Comparison of ENCODE assay signal across 11 cellular contexts in the genomic region with DNA sequence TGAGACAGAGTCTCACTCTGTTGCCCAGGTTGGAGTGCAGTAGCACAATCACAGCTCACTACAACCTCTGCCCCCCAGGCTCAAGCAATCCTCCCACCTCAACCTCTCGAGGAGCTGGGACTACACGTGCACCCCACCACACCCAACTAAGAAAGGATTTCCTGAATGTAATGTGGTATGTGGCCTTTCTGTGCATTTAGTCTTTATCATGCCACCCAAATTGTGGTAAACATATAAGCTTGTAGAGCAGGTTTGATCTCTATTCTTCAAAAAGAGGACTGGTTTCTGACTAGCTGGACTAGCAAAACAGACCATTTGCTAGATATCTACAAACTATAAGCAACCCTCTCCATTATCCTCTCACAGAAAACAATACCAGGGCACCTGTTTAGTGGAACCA. TPM values are rescaled to one million over a fixed set of nuclear protein-coding genes. Genes with fewer than 3 reads are reported as not detected.
A peak's percentile ranks its signal among the peaks of the same experiment; 100 is the strongest.
DNase-seq lines count a peak whose midpoint lies in the region; ATAC-seq and TF ChIP-seq lines count a peak whose summit lies in the region.
"Had no signal": no experiment of that assay in that cellular context is flagged by ENCODE, and none has a peak within 500 bp of the region (broad histone marks: within the 10 kb centered on the region; RNA-seq: fewer than 3 reads in every experiment).

No MANE protein-coding gene starts in this region.

- dilution Hi-C loops in mammary epithelial cell (cut with HindIII; ENCODE audit: low sequenced_read_pairs): no loop called here

- H3K27me3 ChIP-seq in Loucy (ENCODE audit: insufficient read depth, low read length, poor library complexity, severe bottlenecking): no peaks in the 10 kb centered on the region
- H3K27me3 ChIP-seq in mammary epithelial cell (ENCODE audit: insufficient read depth, low read length): no peaks in the 10 kb centered on the region
- no peaks in the 10 kb centered on the region for H3K27me3 ChIP-seq in osteoblast (ENCODE audit: insufficient read depth, low read length)
- no peaks in the 10 kb centered on the region for H3K27me3 ChIP-seq in tibial nerve

- H3K4me2 ChIP-seq in Loucy (ENCODE audit: low read depth, low read length, poor library complexity, severe bottlenecking) (peak overlapping the region; percentile 57), mammary epithelial cell (ENCODE audit: insufficient read depth, low read depth, low read length) (peak overlapping the region; percentile 57), osteoblast (ENCODE audit: insufficient read depth, low read length) (peak overlapping the region; percentile 49)

- DNase-seq in DMS153 (lab: John Stamatoyannopoulos, UW): peak; percentile 7
- no peak for DNase-seq in DMS153 treated with DMSO at 0.1 percent for 48 hours (lab: John Stamatoyannopoulos, UW; ENCODE audit: unreplicated experiment)
- no peak for DNase-seq in mammary epithelial cell
- no peak for DNase-seq in osteoblast (ENCODE audit: insufficient read length, low spot score, missing footprints)
- no peak for DNase-seq in tibial nerve (ENCODE audit: low spot score in 2 of 2)
- DNase-seq: NCI-H1092, T1000 had no signal

- H3K4me3 ChIP-seq in Loucy (ENCODE audit: low read length, poor library complexity, severe bottlenecking) (peak overlapping the region; percentile 27), mammary epithelial cell (replicated peaks in 1 of 3; ENCODE audit: insufficient read depth in 1 of 3, low read depth in 2 of 3, low read length in 3 of 3) (no peak overlapping the region), osteoblast (ENCODE audit: insufficient read depth, low read length) (no peak overlapping the region), tibial nerve (no peak overlapping the region)

- H3K9me3 ChIP-seq in Loucy (ENCODE audit: insufficient read depth, low read depth, low read length): no peaks in the 10 kb centered on the region
- no peaks in the 10 kb centered on the region for H3K9me3 ChIP-seq in mammary epithelial cell (replicated peaks; ENCODE audit: insufficient read depth, low read length)
- no peaks in the 10 kb centered on the region for H3K9me3 ChIP-seq in osteoblast (ENCODE audit: low read depth, low read length)
- H3K9me3 ChIP-seq in tibial nerve: no peaks in the 10 kb centered on the region

- H3K27ac ChIP-seq in mammary epithelial cell (ENCODE audit: insufficient read depth, low read depth, low read length) (peak overlapping the region; percentile 46), osteoblast (ENCODE audit: low read depth, low read length) (peak overlapping the region; percentile 98), tibial nerve (no peak overlapping the region)
- H3K27ac ChIP-seq: 22Rv1 had no signal

- no peak for TF ChIP-seq POLR2A in tibial nerve (IDR thresholded peaks at IDR 0.05)

- H3K9ac ChIP-seq in Loucy (ENCODE audit: low read depth, low read length, poor library complexity, severe bottlenecking) (peak overlapping the region; percentile 62), mammary epithelial cell (ENCODE audit: insufficient read depth, low read length) (no peak overlapping the region)

- WGBS in mammary epithelial cell (ENCODE audit: low coverage, missing lambda C conversion rate): no CpG with 5 or more reads among the region's 2 CpGs
- WGBS in tibial nerve, 2 donors: 71% methylated on average over 2 of the region's 2 CpGs

- H2AFZ ChIP-seq in Loucy (ENCODE audit: low read length): peak overlapping the region; percentile 4; the same call in 1 of the 2 replicates
- H2AFZ ChIP-seq in mammary epithelial cell (ENCODE audit: low read depth, low read length): peak overlapping the region; percentile 70
- H2AFZ ChIP-seq in osteoblast (ENCODE audit: low read length): no peak overlapping the region

- intact Hi-C loops in mammary epithelial cell (cut with micrococcal nuclease): loop anchor here (1.0 to 2.0 kb wide), 2 partner anchors 32 to 77 kb away; no protein-coding TSS in a partner anchor

- TF ChIP-seq EP300 in tibial nerve (IDR thresholded peaks at IDR 0.05): no peak

- TF ChIP-seq CTCF in Loucy (conservative IDR thresholded peaks at IDR 0.05; ENCODE audit: low read length) (no peak), mammary epithelial cell (conservative IDR thresholded peaks at IDR 0.05 in 1 of 2, IDR thresholded peaks at IDR 0.05 in 1 of 2; ENCODE audit: extremely low read depth in 1 of 2, insufficient read depth in 1 of 2, low read depth in 1 of 2, low read length in 2 of 2) (no peak), osteoblast (IDR thresholded peaks at IDR 0.05; ENCODE audit: extremely low read depth, low read depth, low read length) (no peak), tibial nerve (IDR thresholded peaks at IDR 0.05) (no peak)

- in situ Hi-C loops in mammary epithelial cell (cut with MboI; ENCODE audit: low sequenced_read_pairs in 2 of 2): no loop called here

- H3K4me1 ChIP-seq in Loucy (ENCODE audit: insufficient read depth, low read length, poor library complexity, severe bottlenecking) (peaks cover 35% of the 10 kb centered on the region), mammary epithelial cell (ENCODE audit: insufficient read depth, low read length) (peaks cover 34% of the 10 kb centered on the region), osteoblast (ENCODE audit: insufficient read depth, low read length) (peaks cover 52% of the 10 kb centered on the region), tibial nerve (peaks cover 0 to 8% (median 0%) of the 10 kb centered on the region in 4 donors)

- ATAC-seq in HG03045 (IDR thresholded peaks at IDR 0.05; ENCODE audit: unreplicated experiment) (no peak), HG02588 (IDR thresholded peaks at IDR 0.05; ENCODE audit: unreplicated experiment) (no peak)

- H3K36me3 ChIP-seq in Loucy (ENCODE audit: insufficient read depth, low read length): peaks cover 8% of the 10 kb centered on the region
- H3K36me3 ChIP-seq in mammary epithelial cell (ENCODE audit: insufficient read depth, low read length): peaks cover 4% of the 10 kb centered on the region
- no peaks in the 10 kb centered on the region for H3K36me3 ChIP-seq in osteoblast (ENCODE audit: insufficient read depth, low read length)
- H3K36me3 ChIP-seq in tibial nerve: peaks cover 0 to 5% (median 0%) of the 10 kb centered on the region in 3 donors

- H3K79me2 ChIP-seq in Loucy (ENCODE audit: insufficient read depth, low read length) (peaks cover 23% of the 10 kb centered on the region; the same call in 1 of the 2 replicates), mammary epithelial cell (ENCODE audit: insufficient read depth, low read length) (peaks cover 47% of the 10 kb centered on the region), osteoblast (ENCODE audit: insufficient read depth, low read length) (peaks cover 25% of the 10 kb centered on the region)

- CTCF ChIA-PET in mammary epithelial cell (lab: Charles Lee; ENCODE audit: low non-redundant PET): no interaction called here

- H3K9me2 ChIP-seq in Loucy (replicated peaks; ENCODE audit: low read depth, low read length): no peaks in the 10 kb centered on the region

- no peaks in the 10 kb centered on the region for H4K20me1 ChIP-seq in Loucy (ENCODE audit: insufficient read depth, low read length, poor library complexity, severe bottlenecking)
- H4K20me1 ChIP-seq in mammary epithelial cell (ENCODE audit: insufficient read depth, low read length): no peaks in the 10 kb centered on the region
- H4K20me1 ChIP-seq in osteoblast (ENCODE audit: insufficient read depth, low read length): no peaks in the 10 kb centered on the region

- BruUV-seq in mammary epithelial cell (replicated peaks; lab: Mats Ljungman, UMichigan): no TSS peak

- H3F3A ChIP-seq in Loucy (ENCODE audit: low read depth): peaks cover 3% of the 10 kb centered on the region

RNA-seq across cellular contexts. Expression of a gene that starts 33.6 kb away (rescaled TPM):
- total RNA-seq in mammary epithelial cell (10 to 100 TPM; 18.7 to 49.0 TPM), osteoblast (12.7 and 19.7 TPM in 2 replicates), tibial nerve (1 to 10 TPM; 3.1 to 8.4 (median 5.4) TPM)
- polyA plus RNA-seq in mammary epithelial cell: 61.6 TPM
- 34.7 TPM for polyA minus RNA-seq in mammary epithelial cell

Comparison
In these comparisons a context has a peak if more than half of its experiments do, and no peak if none do; other contexts are left out.
1. H3K27ac ChIP-seq: peak in mammary epithelial cell (single experiment) and osteoblast (single experiment); none in tibial nerve (0 of 4).
2. Peak in every context shown above with its lines, with median percentiles within 50 percentile points of each other: H3K4me2 ChIP-seq.